Comparison of ENCODE assay signal across 1 cellular context in the genomic region with DNA sequence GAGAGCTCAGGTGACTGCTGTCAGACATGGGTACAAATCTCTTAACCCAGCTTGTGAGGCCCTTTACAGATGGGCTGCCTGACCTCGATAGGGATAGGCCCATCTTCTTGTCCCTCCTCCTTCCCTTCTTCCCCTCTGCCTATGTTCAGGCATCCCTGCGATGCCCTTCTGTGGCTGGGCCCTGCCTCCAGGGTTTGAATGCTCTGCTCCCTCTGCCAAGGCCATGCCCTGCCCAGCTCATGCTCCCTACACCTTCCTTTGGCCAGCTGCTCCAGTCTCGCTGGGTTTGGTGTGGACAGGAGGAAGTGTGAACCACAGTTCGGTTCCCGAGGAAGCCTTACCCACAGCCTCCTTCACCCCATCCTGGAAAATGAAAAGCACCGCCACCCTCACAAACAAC.
TF ChIP-seq lines count a peak whose summit lies in the region.

No MANE protein-coding gene starts in this region.

TF ChIP-seq in WTC11, 78 proteins besides CTCF, POLR2A, EP300 and RAD21 (continued from another document):
- TF ChIP-seq, protein P1, sequence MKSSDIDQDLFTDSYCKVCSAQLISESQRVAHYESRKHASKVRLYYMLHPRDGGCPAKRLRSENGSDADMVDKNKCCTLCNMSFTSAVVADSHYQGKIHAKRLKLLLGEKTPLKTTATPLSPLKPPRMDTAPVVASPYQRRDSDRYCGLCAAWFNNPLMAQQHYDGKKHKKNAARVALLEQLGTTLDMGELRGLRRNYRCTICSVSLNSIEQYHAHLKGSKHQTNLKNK (CRISPR knock-in tag; IDR thresholded peaks at IDR 0.05) = no peak
- TF ChIP-seq ZNF416 (CRISPR knock-in tag; IDR thresholded peaks at IDR 0.05) (no peak), SOX15 (CRISPR knock-in tag; IDR thresholded peaks at IDR 0.05) (no peak)
TF ChIP-seq in WTC11: peak in this region for 0.
